10 cellular contexts compared by ENCODE assay signal in genomic region chr19:12076331-12076730, GRCh38. TPM values are rescaled to one million over a fixed set of nuclear protein-coding genes. Genes with fewer than 3 reads are reported as not detected.
DNase-seq lines count a peak whose midpoint lies in the region; ATAC-seq, FAIRE-seq and TF ChIP-seq lines count a peak whose summit lies in the region.
"Not testable (repeated sequence)": the region's sequence is repeated elsewhere in the genome, so short reads cannot be mapped to it uniquely, and the experiment has no call there.
"Had no signal": no experiment of that assay in that cellular context is flagged by ENCODE, and none has a peak within 500 bp of the region (broad histone marks: within the 10 kb centered on the region; RNA-seq: fewer than 3 reads in every experiment).

No MANE protein-coding gene starts in this region.

- CTCF ChIA-PET in HEK293 (lab: Yijun Ruan, JAX); PC-3 (lab: Charles Lee); K562 (lab: Yijun Ruan, JAX; ENCODE audit: low intra/inter-chr PET ratio): not testable (repeated sequence)

- not testable (repeated sequence) for H3K27me3 Mint-ChIP-seq in progenitor cell of endocrine pancreas

- peaks cover 74% of the 10 kb centered on the region for H3K36me3 Mint-ChIP-seq in progenitor cell of endocrine pancreas (ENCODE audit: insufficient read depth)

- WGBS in K562 (ENCODE audit: insufficient coverage, low coverage, missing lambda C conversion rate) = 28% methylated on average over 3 of the region's 3 CpGs

- in situ Hi-C loops in K562 (cut with MboI) = not testable (repeated sequence)

- peaks cover 43% of the 10 kb centered on the region for H3K9me3 Mint-ChIP-seq in progenitor cell of endocrine pancreas (ENCODE audit: low read depth)

- not testable (repeated sequence) for TF ChIP-seq CTCF in HEK293 (tag by site-specific recombination; IDR thresholded peaks at IDR 0.05); PC-3 (conservative IDR thresholded peaks at IDR 0.05; ENCODE audit: low read depth, low read length); K562 (IDR thresholded peaks at IDR 0.05 in 2 of 3, conservative IDR thresholded peaks at IDR 0.05 in 1 of 3; ENCODE audit: insufficient read depth in 2 of 3, low read depth in 1 of 3, low read length in 3 of 3); progenitor cell of endocrine pancreas (IDR thresholded peaks at IDR 0.05; ENCODE audit: unreplicated experiment)

- peak overlapping the region; percentile 43; the same call in 1 of the 2 replicates for H3K4me3 ChIP-seq in BLaER1
- not testable (repeated sequence) for H3K4me3 ChIP-seq in HEK293 (ENCODE audit: low read depth, low read length); K562
- H3K4me3 ChIP-seq in PC-3 (ENCODE audit: low read length) = peak overlapping the region; percentile 24; the same call in 1 of the 2 replicates
- H3K4me3 ChIP-seq in iPS-20b (ENCODE audit: low read length) = peak overlapping the region; percentile 27; the same call in 1 of the 2 replicates
- peak overlapping the region; percentile 24 to 40 for H3K4me3 ChIP-seq in mucosa of rectum (ENCODE audit: low read length in 2 of 2)

- H3K36me3 ChIP-seq in BLaER1 (peaks cover 94% of the 10 kb centered on the region), PC-3 (ENCODE audit: low read depth, low read length) (peaks cover 68% of the 10 kb centered on the region), K562 (ENCODE audit: control insufficient read depth, insufficient read depth, low read length) (peaks cover 30% of the 10 kb centered on the region), iPS-20b (ENCODE audit: insufficient read depth, low read depth, low read length) (peaks cover 54% of the 10 kb centered on the region), mucosa of rectum (ENCODE audit: control insufficient read depth in 2 of 2, insufficient read depth in 2 of 2, low read length in 2 of 2) (peaks cover 39 to 42% of the 10 kb centered on the region in 2 donors)
- H3K36me3 ChIP-seq in HEK293 (ENCODE audit: control insufficient read depth in 2 of 2, insufficient read depth in 1 of 2, low read length in 2 of 2) = not testable (repeated sequence)

- intact Hi-C loops in PC-3 (cut with micrococcal nuclease); K562 (cut with micrococcal nuclease): not testable (repeated sequence)

- H3K4me2 ChIP-seq in BLaER1; PC-3 (ENCODE audit: low read length); K562 (ENCODE audit: insufficient read depth, low read length): not testable (repeated sequence)

- POLR2A ChIA-PET in HEK293 (lab: Yijun Ruan, JAX); PC-3 (lab: Charles Lee; ENCODE audit: unreplicated experiment); K562 (lab: Yijun Ruan, JAX): not testable (repeated sequence)

- H4K20me1 ChIP-seq in BLaER1; PC-3 (ENCODE audit: low read length); K562 (replicated peaks; ENCODE audit: control insufficient read depth, insufficient read depth, low read length): not testable (repeated sequence)

- not testable (repeated sequence) for BruUV-seq in PC-3 (replicated peaks; lab: Mats Ljungman, UMichigan); K562 (replicated peaks; lab: Mats Ljungman, UMichigan)

- not testable (repeated sequence) for H3K27me3 ChIP-seq in BLaER1; PC-3 (ENCODE audit: low read length); K562 (ENCODE audit: control insufficient read depth in 2 of 2, insufficient read depth in 2 of 2, low read length in 2 of 2); iPS-20b (ENCODE audit: insufficient read depth, low read length); mucosa of rectum (ENCODE audit: control insufficient read depth in 2 of 2, insufficient read depth in 2 of 2, low read length in 2 of 2)

- H3K4me3 Mint-ChIP-seq in progenitor cell of endocrine pancreas (ENCODE audit: low read depth) = not testable (repeated sequence)

- FAIRE-seq in K562 (lab: Jason Lieb, UNC) = not testable (repeated sequence)

- peak overlapping the region; percentile 73 for H3K27ac Mint-ChIP-seq in progenitor cell of endocrine pancreas

- H3K9me1 ChIP-seq in K562 (ENCODE audit: control insufficient read depth, insufficient read depth, low read length) = not testable (repeated sequence)

- not testable (repeated sequence) for TF ChIP-seq EP300 in K562 (IDR thresholded peaks at IDR 0.05; ENCODE audit: low read length)

- H3K4me1 Mint-ChIP-seq in progenitor cell of endocrine pancreas (ENCODE audit: low read depth) = not testable (repeated sequence)

- not testable (repeated sequence) for DNase-seq in PC-3; K562 (ENCODE audit: extremely low read depth in 1 of 4, low spot score in 3 of 4); progenitor cell of endocrine pancreas (ENCODE audit: low spot score, unreplicated experiment)

- TF ChIP-seq POLR2A in K562 (conservative IDR thresholded peaks at IDR 0.05) = not testable (repeated sequence)

- not testable (repeated sequence) for H3F3A ChIP-seq in PC-3 (ENCODE audit: low read length, unreplicated experiment)

- not testable (repeated sequence) for H3K9ac ChIP-seq in BLaER1; PC-3 (ENCODE audit: low read length); K562 (ENCODE audit: insufficient read depth in 1 of 2, low read depth in 2 of 2, low read length in 2 of 2); iPS-20b (ENCODE audit: low read depth, low read length); mucosa of rectum (ENCODE audit: low read depth in 1 of 2, low read length in 2 of 2)

- not testable (repeated sequence) for ATAC-seq in PC-3, K562

- H3K79me2 ChIP-seq in PC-3 (ENCODE audit: low read length); K562 (ENCODE audit: control insufficient read depth, insufficient read depth, low read length): not testable (repeated sequence)

- not testable (repeated sequence) for H3K9me2 ChIP-seq in PC-3 (replicated peaks; ENCODE audit: low read length)

- H2AFZ ChIP-seq in PC-3 (ENCODE audit: low read length); K562 (ENCODE audit: low read depth, low read length): not testable (repeated sequence)

- not testable (repeated sequence) for H3K27ac ChIP-seq in BLaER1; HEK293 (ENCODE audit: extremely low read depth, low read depth, low read length); PC-3 (ENCODE audit: low read length); K562 (ENCODE audit: extremely low read depth, low read depth, low read length); iPS-20b (ENCODE audit: low read length); mucosa of rectum (ENCODE audit: low read depth in 2 of 2, low read length in 2 of 2)

- TF ChIP-seq RAD21 in K562 (CRISPR knock-in tag; conservative IDR thresholded peaks at IDR 0.05 in 1 of 2, IDR thresholded peaks at IDR 0.05 in 1 of 2) = not testable (repeated sequence)

- peaks cover 100% of the 10 kb centered on the region for H3K9me3 ChIP-seq in BLaER1
- not testable (repeated sequence) for H3K9me3 ChIP-seq in HEK293 (ENCODE audit: control insufficient read depth, insufficient read depth, low read depth, low read length)
- H3K9me3 ChIP-seq in PC-3 (ENCODE audit: low read length) = peaks cover 78% of the 10 kb centered on the region
- H3K9me3 ChIP-seq in K562 (replicated peaks; ENCODE audit: control insufficient read depth, insufficient read depth, low read depth, low read length) = peaks cover 38% of the 10 kb centered on the region
- peaks cover 92% of the 10 kb centered on the region for H3K9me3 ChIP-seq in iPS-20b (ENCODE audit: insufficient read depth, low read depth, low read length)
- peaks cover 62 to 67% of the 10 kb centered on the region in 2 donors for H3K9me3 ChIP-seq in mucosa of rectum (ENCODE audit: control insufficient read depth in 2 of 2, low read length in 2 of 2)

- not testable (repeated sequence) for H3K4me1 ChIP-seq in BLaER1; HEK293 (ENCODE audit: control insufficient read depth, insufficient read depth, low read length); PC-3 (ENCODE audit: insufficient read depth, low read length); K562 (replicated peaks in 1 of 2; ENCODE audit: control insufficient read depth in 2 of 2, insufficient read depth in 2 of 2, low read length in 2 of 2); iPS-20b (ENCODE audit: insufficient read depth, low read length); mucosa of rectum (ENCODE audit: control insufficient read depth in 2 of 2, insufficient read depth in 2 of 2, low read length in 2 of 2)

RNA-seq across cellular contexts. Expression of gene ZNF844, which starts 11.8 kb away (rescaled TPM):
- total RNA-seq in PC-3 (2014; rRNA removed) (4.0 and 4.7 TPM in 2 replicates), K562 (2014; rRNA removed) (2.0 TPM in 2 replicates), K562 (2014; rRNA removed; fragmentation: Illumina TruSeq; extraction: Trizol) (4.5 and 4.7 TPM in 2 replicates), K562 (2015; rRNA removed; fragmentation: Illumina TruSeq; extraction: Trizol) (2.2 TPM in 2 replicates), K562 (2021) (2.9 and 3.4 TPM in 2 replicates), progenitor cell of endocrine pancreas (12.7 and 13.4 TPM in 2 replicates)
- 6.4 and 24.9 TPM in 2 replicates for total RNA-seq in K562 (2011; cell fraction: chromatin; rRNA removed; ENCODE audit: low replicate concordance)
- total RNA-seq in K562 (2011; cell fraction: nucleolus; rRNA removed) = 5.0 and 5.5 TPM in 2 replicates
- 7.2 and 7.9 TPM in 2 replicates for total RNA-seq in K562 (2011; cell fraction: nucleoplasm; rRNA removed)
- polyA plus RNA-seq in K562 (2011; rRNA removed) (0.55 and 4.5 TPM in 2 replicates), K562 (2014; fragmentation: Illumina TruSeq; extraction: Trizol) (2.3 and 2.7 TPM in 2 replicates), K562 (2014; fragmentation: Nextera tagmentation; extraction: Ambion mirVana) (1 to 10 TPM in 1 of 2 experiments, under 1 TPM in 1; 0.80 to 1.1 TPM), K562 (2014; rRNA removed) (0.98 and 1.5 TPM in 2 replicates)
- polyA plus RNA-seq in K562 (2011; cell fraction: cytosol; rRNA removed) = 0.12 and 1.1 TPM in 2 replicates
- polyA plus RNA-seq in K562 (2011; cell fraction: nucleus; rRNA removed) = 0.38 and 1.6 TPM in 2 replicates
- polyA plus RNA-seq in K562 (2012) = 1.2 and 2.4 TPM in 2 replicates
- polyA minus RNA-seq in K562 (2011; rRNA and poly(A)+ RNA removed) = 1.0 and 7.4 TPM in 2 replicates
- 0.18 and 3.8 TPM in 2 replicates for polyA minus RNA-seq in K562 (2011; cell fraction: cytosol; rRNA and poly(A)+ RNA removed)
- 0.78 and 3.2 TPM in 2 replicates for polyA minus RNA-seq in K562 (2011; cell fraction: nucleus; rRNA and poly(A)+ RNA removed)
- total RNA-seq: MCF 10A had no signal

RNA-seq across cellular contexts. Expression of gene ZNF878, which starts 23.6 kb away (rescaled TPM):
- total RNA-seq in PC-3 (2014; rRNA removed) = 0.23 and 1.9 TPM in 2 replicates
- total RNA-seq in K562 (2011; cell fraction: chromatin; rRNA removed; ENCODE audit: low replicate concordance) = 2.4 and 6.9 TPM in 2 replicates
- total RNA-seq in K562 (2011; cell fraction: nucleolus; rRNA removed) = 2.6 and 2.8 TPM in 2 replicates
- total RNA-seq in K562 (2011; cell fraction: nucleoplasm; rRNA removed) = 2.1 and 3.6 TPM in 2 replicates
- total RNA-seq in K562 (2014; rRNA removed) = 0.50 and 0.65 TPM in 2 replicates
- 1.4 and 2.1 TPM in 2 replicates for total RNA-seq in K562 (2014; rRNA removed; fragmentation: Illumina TruSeq; extraction: Trizol)
- total RNA-seq in K562 (2015; rRNA removed; fragmentation: Illumina TruSeq; extraction: Trizol) = 0.45 and 0.91 TPM in 2 replicates
- 0.78 and 1.2 TPM in 2 replicates for total RNA-seq in K562 (2021)
- polyA plus RNA-seq in K562 (2011; rRNA removed) = 0.12 and 0.46 TPM in 2 replicates
- polyA plus RNA-seq in K562 (2011; cell fraction: cytosol; rRNA removed) = 0.06 and 0.07 TPM in 2 replicates
- 0.08 and 0.16 TPM in 2 replicates for polyA plus RNA-seq in K562 (2011; cell fraction: nucleus; rRNA removed)
- polyA plus RNA-seq in K562 (2012) = 0.18 and 0.33 TPM in 2 replicates
- 0.30 and 0.56 TPM in 2 replicates for polyA plus RNA-seq in K562 (2014; fragmentation: Illumina TruSeq; extraction: Trizol)
- under 1 TPM; 0.38 TPM for polyA plus RNA-seq in K562 (2014; fragmentation: Nextera tagmentation; extraction: Ambion mirVana)
- polyA plus RNA-seq in K562 (2014; rRNA removed) = 0.30 TPM in 2 replicates
- polyA minus RNA-seq in K562 (2011; rRNA and poly(A)+ RNA removed) = 0.78 and 1.2 TPM in 2 replicates
- polyA minus RNA-seq in K562 (2011; cell fraction: cytosol; rRNA and poly(A)+ RNA removed) = not detected in 2 replicates
- 0.40 and 0.44 TPM in 2 replicates for polyA minus RNA-seq in K562 (2011; cell fraction: nucleus; rRNA and poly(A)+ RNA removed)
- 2.2 and 2.9 TPM in 2 replicates for total RNA-seq in progenitor cell of endocrine pancreas
- total RNA-seq: CD4-positive, alpha-beta T cell; MCF 10A had no signal
- polyA plus RNA-seq: BJ had no signal

RNA-seq across cellular contexts. Expression of gene ZNF433, which starts 40.9 kb away (rescaled TPM):
- total RNA-seq in PC-3 (2014; rRNA removed) (5.4 and 7.8 TPM in 2 replicates), K562 (2014; rRNA removed) (2.6 and 3.0 TPM in 2 replicates), K562 (2014; rRNA removed; fragmentation: Illumina TruSeq; extraction: Trizol) (3.9 and 4.7 TPM in 2 replicates), K562 (2015; rRNA removed; fragmentation: Illumina TruSeq; extraction: Trizol) (3.6 and 3.8 TPM in 2 replicates), K562 (2021) (2.2 and 3.0 TPM in 2 replicates), progenitor cell of endocrine pancreas (9.1 and 10.7 TPM in 2 replicates)
- 3.0 and 10.3 TPM in 2 replicates for total RNA-seq in K562 (2011; cell fraction: chromatin; rRNA removed; ENCODE audit: low replicate concordance)
- total RNA-seq in K562 (2011; cell fraction: nucleolus; rRNA removed) = 2.2 and 4.1 TPM in 2 replicates
- total RNA-seq in K562 (2011; cell fraction: nucleoplasm; rRNA removed) = 4.5 and 6.3 TPM in 2 replicates
- polyA plus RNA-seq in K562 (2011; rRNA removed) (0.53 and 2.0 TPM in 2 replicates), K562 (2014; fragmentation: Illumina TruSeq; extraction: Trizol) (3.4 and 4.0 TPM in 2 replicates), K562 (2014; fragmentation: Nextera tagmentation; extraction: Ambion mirVana) (1 to 10 TPM; 2.9 to 4.1 TPM), K562 (2014; rRNA removed) (2.3 and 4.1 TPM in 2 replicates)
- polyA plus RNA-seq in K562 (2011; cell fraction: cytosol; rRNA removed) = 0.28 and 0.57 TPM in 2 replicates
- 0.52 and 0.82 TPM in 2 replicates for polyA plus RNA-seq in K562 (2011; cell fraction: nucleus; rRNA removed)
- 1.9 and 2.9 TPM in 2 replicates for polyA plus RNA-seq in K562 (2012)
- 0.84 and 4.0 TPM in 2 replicates for polyA minus RNA-seq in K562 (2011; rRNA and poly(A)+ RNA removed)
- 1.1 TPM in 1 of 2 replicates, not detected in the other for polyA minus RNA-seq in K562 (2011; cell fraction: cytosol; rRNA and poly(A)+ RNA removed)
- 1.2 and 1.3 TPM in 2 replicates for polyA minus RNA-seq in K562 (2011; cell fraction: nucleus; rRNA and poly(A)+ RNA removed)
